8 cellular contexts compared by ENCODE assay signal in the genomic region with DNA sequence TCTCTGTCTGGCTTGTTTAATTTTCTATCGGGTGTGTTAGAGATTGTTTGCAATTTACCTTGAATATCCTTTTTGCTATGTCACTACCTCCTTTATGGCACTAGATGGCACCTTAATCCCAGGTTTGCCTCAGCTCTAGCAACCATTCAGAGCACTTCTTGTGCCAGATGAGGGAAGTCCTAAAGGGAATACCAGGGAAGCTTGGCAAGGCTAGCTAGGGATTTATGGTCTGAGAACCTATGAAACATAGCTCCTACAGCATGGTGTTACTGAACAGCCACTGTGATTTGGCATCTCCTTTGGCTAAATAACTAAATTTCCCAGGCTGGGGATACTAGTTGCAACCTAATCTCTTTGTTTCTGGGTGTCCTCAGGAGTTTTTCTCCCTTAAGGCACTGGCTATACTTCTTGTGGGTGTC.
DNase-seq lines count a peak whose midpoint lies in the region; ATAC-seq, FAIRE-seq and TF ChIP-seq lines count a peak whose summit lies in the region.

No MANE protein-coding gene starts in this region.

- CTCF ChIA-PET in H1 (lab: Charles Lee; ENCODE audit: partially characterized antibody), result interaction anchor here (0.6 to 3.1 kb wide), 9 partner anchors 10 to 437 kb away, joined by 3 to 14 read pairs (median 3); no protein-coding TSS in a partner anchor

- no peak overlapping the region for H3K9ac ChIP-seq in H1 (replicated peaks in 1 of 4; ENCODE audit: extremely low read depth in 1 of 4, low read depth in 3 of 4, low read length in 3 of 4)

- no peak overlapping the region for H2BK12ac ChIP-seq in H1 (ENCODE audit: low read depth, low read length)

- H3K36me3 ChIP-seq in H1 (ENCODE audit: control insufficient read depth in 2 of 4, insufficient read depth in 4 of 4, low read length in 3 of 4) (no peaks in the 10 kb centered on the region), tibial nerve (no peaks in the 10 kb centered on the region)

- H3K79me2 ChIP-seq in H1 (ENCODE audit: control insufficient read depth in 1 of 2, insufficient read depth in 2 of 2, low read length in 2 of 2), result no peaks in the 10 kb centered on the region

- peaks cover 2% of the 10 kb centered on the region for H3K36me3 Mint-ChIP-seq in memory B cell

- DNase-seq in COLO829 (ENCODE audit: low spot score), result peak; percentile 82
- DNase-seq in NCI-H2081 treated with DMSO at 0.1 percent for 48 hours (lab: John Stamatoyannopoulos, UW), result peak; percentile 31
- peak; percentile 22 for DNase-seq in T1000 (lab: John Stamatoyannopoulos, UW)
- DNase-seq in H1 (ENCODE audit: low read depth in 1 of 2, low spot score in 2 of 2), result peak in 1 of 2 experiments; percentile 13
- DNase-seq in memory B cell (ENCODE audit: low spot score in 2 of 2), result peak; percentile 25 to 32
- peak in 1 of 2 donors; percentile 8 for DNase-seq in tibial nerve (ENCODE audit: low spot score in 2 of 2)

- H2BK20ac ChIP-seq in H1 (ENCODE audit: low read length), result no peak overlapping the region

- H3K27ac ChIP-seq in H1 (ENCODE audit: low read depth, low read length) (no peak overlapping the region), tibial nerve (no peak overlapping the region)

- no peak overlapping the region for H2BK15ac ChIP-seq in H1 (ENCODE audit: low read length)

- H3K18ac ChIP-seq in H1 (ENCODE audit: extremely low read depth, low read length), result no peak overlapping the region

- H3K27me3 ChIP-seq in H1 (replicated peaks in 1 of 4; ENCODE audit: control insufficient read depth in 3 of 4, extremely low read depth in 1 of 4, insufficient read depth in 3 of 4, low read length in 3 of 4) (no peaks in the 10 kb centered on the region), tibial nerve (no peaks in the 10 kb centered on the region)

- peaks cover 6% of the 10 kb centered on the region for H3K4me1 Mint-ChIP-seq in memory B cell

- H3K14ac ChIP-seq in H1 (ENCODE audit: insufficient read length), result no peak overlapping the region

- H4K5ac ChIP-seq in H1 (ENCODE audit: insufficient read length, low read depth, low read length), result no peak overlapping the region

- no peak overlapping the region for H3K4ac ChIP-seq in H1 (replicated peaks; ENCODE audit: insufficient read length, low read depth, low read length)

- H3K4me3 ChIP-seq in H1 (ENCODE audit: extremely low read depth in 1 of 4, insufficient read depth in 2 of 4, low read depth in 3 of 4, low read length in 4 of 4) (no peak overlapping the region), tibial nerve (no peak overlapping the region)

- TF ChIP-seq POLR2A in H1 (IDR thresholded peaks at IDR 0.05; ENCODE audit: control extremely low read depth in 1 of 2, low read depth in 2 of 2, low read length in 2 of 2) (no peak), tibial nerve (IDR thresholded peaks at IDR 0.05) (no peak)

- no peak overlapping the region for H3K23ac ChIP-seq in H1 (ENCODE audit: insufficient read length)

- no peak overlapping the region for H2BK5ac ChIP-seq in H1 (ENCODE audit: low read depth, low read length)

- H2AFZ ChIP-seq in H1 (ENCODE audit: low read length), result 0 out of 2 replicates have a peak overlapping the region, but pooled peaks have one; percentile 63

- H3K4me2 ChIP-seq in H1 (ENCODE audit: insufficient read depth in 1 of 2, low read depth in 2 of 2, low read length in 2 of 2), result no peak overlapping the region

- H3K4me1 ChIP-seq in H1 (replicated peaks in 1 of 4; ENCODE audit: control insufficient read depth in 3 of 4, insufficient read depth in 4 of 4, low read length in 3 of 4), result no peaks in the 10 kb centered on the region
- no peaks in the 10 kb centered on the region for H3K4me1 ChIP-seq in tibial nerve

- H3K9me3 Mint-ChIP-seq in memory B cell, result peaks cover 1% of the 10 kb centered on the region

- peak; percentile 83 for ATAC-seq in GM19025 (IDR thresholded peaks at IDR 0.05; ENCODE audit: low read depth, unreplicated experiment)
- peak; percentile 78 for ATAC-seq in HG03097 (IDR thresholded peaks at IDR 0.05; ENCODE audit: low FRiP score, unreplicated experiment)
- peak; percentile 76 for ATAC-seq in memory B cell (ENCODE audit: low read depth)

- H3K23me2 ChIP-seq in H1 (ENCODE audit: low read depth, low read length), result no peaks in the 10 kb centered on the region

- peak; percentile 98 for FAIRE-seq in H1 (lab: Jason Lieb, UNC)

- no peak overlapping the region for H4K8ac ChIP-seq in H1 (ENCODE audit: extremely low read depth, insufficient read depth, low read length)

- TF ChIP-seq RAD21 in H1 (IDR thresholded peaks at IDR 0.05 in 1 of 2, conservative IDR thresholded peaks at IDR 0.05 in 1 of 2; ENCODE audit: low read depth in 2 of 2, low read length in 2 of 2), result peak; percentile 96 to 97

- H2BK120ac ChIP-seq in H1 (replicated peaks; ENCODE audit: low read depth, low read length), result no peak overlapping the region

- POLR2A ChIA-PET in H1 (lab: Charles Lee; ENCODE audit: partially characterized antibody), result no interaction called here

- H4K91ac ChIP-seq in H1 (replicated peaks; ENCODE audit: insufficient read length, low read length), result no peak overlapping the region

- no peak overlapping the region for H3K27ac Mint-ChIP-seq in memory B cell

- WGBS in H1 (ENCODE audit: extremely low coverage in 1 of 2, insufficient coverage in 1 of 2, insufficient read length in 1 of 2, insufficient replicate concordance in 2 of 2, low coverage in 1 of 2, low lambda C conversion rate in 2 of 2, missing lambda C conversion rate in 1 of 2), 2 experiments, result 17% methylated on average over 1 of the region's 1 CpG; no CpG with 5 or more reads in 1 of the 2 experiments
- whole genome bisulfite sequencing in tibial nerve, 2 donors, result 3 to 9% methylated on average over 1 of the region's 1 CpG

- no peak overlapping the region for H3K56ac ChIP-seq in H1 (replicated peaks; ENCODE audit: insufficient read length, low read depth, low read length)

- no peaks in the 10 kb centered on the region for H3K79me1 ChIP-seq in H1 (ENCODE audit: low read depth, low read length)

- H2AK5ac ChIP-seq in H1 (ENCODE audit: low read depth, low read length), result no peak overlapping the region

- no peaks in the 10 kb centered on the region for H4K20me1 ChIP-seq in H1 (replicated peaks in 1 of 2; ENCODE audit: control insufficient read depth in 1 of 2, insufficient read depth in 2 of 2, low read length in 2 of 2)

- H3K9me3 ChIP-seq in H1 (ENCODE audit: insufficient read depth in 2 of 2, low read depth in 1 of 2, low read length in 1 of 2) (no peaks in the 10 kb centered on the region), tibial nerve (peaks cover 0 to 11% (median 0%) of the 10 kb centered on the region in 4 donors)

- no peak overlapping the region for H3K4me3 Mint-ChIP-seq in memory B cell

- no peak for TF ChIP-seq EP300 in H1 (IDR thresholded peaks at IDR 0.05; ENCODE audit: borderline replicate concordance in 1 of 2, low read depth in 2 of 2, low read length in 2 of 2)
- no peak for TF ChIP-seq EP300 in tibial nerve (IDR thresholded peaks at IDR 0.05)

- H3K27me3 Mint-ChIP-seq in memory B cell, result peaks cover 2% of the 10 kb centered on the region

- TF ChIP-seq CTCF in H1 (IDR thresholded peaks at IDR 0.05; ENCODE audit: control extremely low read depth in 1 of 3, insufficient read depth in 1 of 3, low read depth in 1 of 3, low read length in 3 of 3), result peak in 2 of 3 experiments; percentile 77 to 82; a peak in 3 of 4 replicates
- peak; percentile 38 to 70 (median 55) for TF ChIP-seq CTCF in tibial nerve (IDR thresholded peaks at IDR 0.05)

TF ChIP-seq in H1, 55 proteins besides CTCF, POLR2A, EP300 and RAD21:
- TF ChIP-seq TBP (IDR thresholded peaks at IDR 0.05; ENCODE audit: low read depth, low read length), result no peak
- TF ChIP-seq TEAD4 (IDR thresholded peaks at IDR 0.05; ENCODE audit: low read depth, low read length), result 0 out of 2 replicates have a peak, but pooled peaks have one; percentile 17
- TF ChIP-seq JUND (IDR thresholded peaks at IDR 0.05; ENCODE audit: low read length), result no peak
